In the genomic region with DNA sequence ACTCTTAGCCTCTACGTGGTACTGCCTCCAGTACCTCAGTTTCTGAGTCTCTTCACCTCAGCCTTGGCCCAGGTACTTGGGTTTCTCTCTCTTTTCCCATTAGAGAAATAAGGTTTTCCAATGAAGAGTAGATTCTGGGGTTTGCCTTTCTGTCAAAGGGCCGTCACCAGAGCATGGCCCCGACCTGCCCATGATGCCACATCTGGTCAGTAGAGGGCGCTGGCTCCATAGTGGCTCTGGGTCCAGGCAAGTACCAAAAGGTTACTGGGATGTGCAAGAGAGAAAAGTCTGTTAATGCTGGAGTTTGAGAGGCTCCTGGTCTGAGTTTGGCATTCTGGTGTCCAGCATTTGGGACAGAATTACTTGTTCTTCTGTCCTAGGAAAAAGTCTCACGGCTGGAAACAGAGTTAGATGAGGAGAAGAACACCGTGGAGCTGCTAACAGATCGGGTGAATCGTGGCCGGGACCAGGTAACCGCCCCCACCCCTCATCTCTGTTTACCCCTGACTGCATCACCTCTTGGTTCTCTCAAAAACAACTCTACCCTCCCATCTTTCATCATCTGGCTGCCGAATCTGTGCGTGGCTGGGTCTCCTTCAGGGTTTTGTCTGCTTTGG, we compare ENCODE assay signal across 8 cellular contexts. TPM values are rescaled to one million over a fixed set of nuclear protein-coding genes. Genes with fewer than 3 reads are reported as not detected.
DNase-seq lines count a peak whose midpoint lies in the region; ATAC-seq and TF ChIP-seq lines count a peak whose summit lies in the region.

No MANE protein-coding gene starts in this region.

- DNase-seq in G401 (ENCODE audit: low spot score), result peak; percentile 65
- peak; percentile 73 for DNase-seq in MG63
- DNase-seq in SW480 (ENCODE audit: low spot score), result peak; percentile 48
- DNase-seq in activated naive CD8-positive, alpha-beta T cell treated with anti-CD3 and anti-CD28 coated beads, Interleukin-2, amount 10 ng/mL, durations not matched to agents 7 days and 5 days, result peak; percentile 80
- DNase-seq in cardiac septum (ENCODE audit: low spot score), result peak; percentile 91
- DNase-seq in retinal pigment epithelial cell (ENCODE audit: low read depth), result no peak

- no peaks in the 10 kb centered on the region for H3K9me3 ChIP-seq in MG63

- peak; percentile 99 for TF ChIP-seq CTCF in retinal pigment epithelial cell (conservative IDR thresholded peaks at IDR 0.05; ENCODE audit: low read depth, low read length)

- in situ Hi-C loops in G401 (cut with HindIII; ENCODE audit: low sequenced_read_pairs), result no loop called here

- H3K4me3 Mint-ChIP-seq in activated naive CD8-positive, alpha-beta T cell treated with anti-CD3 and anti-CD28 coated beads, Interleukin-2, amount 10 ng/mL, durations not matched to agents 7 days and 5 days, result no peak overlapping the region

- H3K4me3 ChIP-seq in MG63, result no peak overlapping the region
- no peak overlapping the region for H3K4me3 ChIP-seq in retinal pigment epithelial cell (ENCODE audit: low read length)

- intact Hi-C loops in cardiac septum (cut with DNase I), result loop anchor here (1.0 to 5.0 kb wide), 3 partner anchors 77 to 303 kb away; partner anchors contain the start of genes C2CD4D and POGZ

- no peaks in the 10 kb centered on the region for H3K36me3 Mint-ChIP-seq in activated naive CD8-positive, alpha-beta T cell treated with anti-CD3 and anti-CD28 coated beads, Interleukin-2, amount 10 ng/mL, durations not matched to agents 7 days and 5 days

- POLR2A ChIA-PET in activated naive CD8-positive, alpha-beta T cell treated with anti-CD3 and anti-CD28 coated beads, Interleukin-2, amount 10 ng/mL, durations not matched to agents 7 days and 5 days (lab: Charles Lee), result no interaction called here

- peaks cover 2% of the 10 kb centered on the region for H3K4me1 Mint-ChIP-seq in activated naive CD8-positive, alpha-beta T cell treated with anti-CD3 and anti-CD28 coated beads, Interleukin-2, amount 10 ng/mL, durations not matched to agents 7 days and 5 days

- H3K27ac Mint-ChIP-seq in activated naive CD8-positive, alpha-beta T cell treated with anti-CD3 and anti-CD28 coated beads, Interleukin-2, amount 10 ng/mL, durations not matched to agents 7 days and 5 days, result no peak overlapping the region

- no peaks in the 10 kb centered on the region for H3K27me3 Mint-ChIP-seq in activated naive CD8-positive, alpha-beta T cell treated with anti-CD3 and anti-CD28 coated beads, Interleukin-2, amount 10 ng/mL, durations not matched to agents 7 days and 5 days

- no peaks in the 10 kb centered on the region for H3K27me3 ChIP-seq in MG63

- peak; percentile 87 for ATAC-seq in activated naive CD8-positive, alpha-beta T cell treated with anti-CD3 and anti-CD28 coated beads, Interleukin-2, amount 10 ng/mL, durations not matched to agents 7 days and 5 days (ENCODE audit: low read depth)
- no peak for ATAC-seq in GM21723 (IDR thresholded peaks at IDR 0.05; ENCODE audit: unreplicated experiment)
- no peak for ATAC-seq in HG03439 (IDR thresholded peaks at IDR 0.05; ENCODE audit: unreplicated experiment)

- H3K36me3 ChIP-seq in MG63, result no peaks in the 10 kb centered on the region

- H3K9me3 Mint-ChIP-seq in activated naive CD8-positive, alpha-beta T cell treated with anti-CD3 and anti-CD28 coated beads, Interleukin-2, amount 10 ng/mL, durations not matched to agents 7 days and 5 days, result no peaks in the 10 kb centered on the region

RNA-seq across cellular contexts. Expression of gene TUFT1, which starts 5.3 kb away (rescaled TPM):
- total RNA-seq in G401 (2014; rRNA removed; shearing (Covaris generic)), result 3.5 and 8.2 TPM in 2 replicates
- total RNA-seq in MG63 (2014; rRNA removed; shearing (Covaris generic); ENCODE audit: low replicate concordance), result 18.8 and 19.8 TPM in 2 replicates
- 1 to 10 TPM; 1.5 TPM for total RNA-seq in activated naive CD8-positive, alpha-beta T cell treated with anti-CD3 and anti-CD28 coated beads, Interleukin-2, amount 10 ng/mL, durations not matched to agents 7 days and 5 days
- total RNA-seq in cardiac septum, result 4.3 TPM

RNA-seq across cellular contexts. Expression of gene CGN, which starts 23.6 kb away (rescaled TPM):
- 11.4 and 18.6 TPM in 2 replicates for total RNA-seq in G401 (2014; rRNA removed; shearing (Covaris generic))
- 0.05 TPM in 1 of 2 replicates, not detected in the other for total RNA-seq in MG63 (2014; rRNA removed; shearing (Covaris generic); ENCODE audit: low replicate concordance)
- under 1 TPM; 0.33 to 0.40 TPM for total RNA-seq in activated naive CD8-positive, alpha-beta T cell treated with anti-CD3 and anti-CD28 coated beads, Interleukin-2, amount 10 ng/mL, durations not matched to agents 7 days and 5 days
- 0.19 TPM for total RNA-seq in cardiac septum
